Comparison of ENCODE assay signal across 24 cellular contexts in the genomic region with DNA sequence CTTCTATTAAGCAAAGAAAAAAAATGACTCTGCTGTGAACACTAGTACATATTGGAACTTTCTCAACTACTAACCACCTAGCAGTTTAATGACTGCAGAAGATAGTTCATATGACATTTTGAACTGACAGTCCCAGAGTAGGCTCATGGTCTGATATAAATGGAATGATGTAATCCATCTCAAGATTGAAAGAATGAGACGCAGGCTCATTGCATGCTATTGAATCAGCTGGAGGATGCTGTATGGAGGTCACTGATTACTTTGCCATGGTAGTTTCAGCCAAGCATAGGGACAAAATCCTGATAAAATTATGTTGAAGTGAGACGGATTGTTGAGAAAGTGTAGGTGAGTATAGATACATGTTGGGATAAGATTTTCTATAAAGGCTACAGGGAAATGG.
"Had no signal": no experiment of that assay in that cellular context is flagged by ENCODE, and none has a peak within 500 bp of the region (broad histone marks: within the 10 kb centered on the region; RNA-seq: fewer than 3 reads in every experiment).

No MANE protein-coding gene starts in this region.

- H3K27ac ChIP-seq: coronary artery, foreskin keratinocyte, gastroesophageal sphincter, heart left ventricle, hepatocyte, neutrophil, pancreas, right lobe of liver, thoracic aorta, tibial nerve, upper lobe of left lung, uterus had no signal

- DNase-seq: effector memory CD8-positive, alpha-beta T cell; foreskin keratinocyte; heart left ventricle; kidney; mucosa of descending colon; naive B cell; pancreas; right lobe of liver; small intestine; stimulated activated CD4-positive, alpha-beta T cell treated with anti-CD3 and anti-CD28 coated beads, Interleukin-15, amount 100 ng/mL, for 24 hours; stimulated activated CD4-positive, alpha-beta T cell treated with anti-CD3 and anti-CD28 coated beads, Interleukin-2, amount 100 ng/mL, for 48 hours; stimulated activated naive B cell treated with anti-CD40 and anti-IgM and Interleukin-4, amounts not matched to agents 10 μg/mL and 1 μg/mL and 100 μg/mL, for 72 hours; upper lobe of left lung; uterus had no signal

- H3K9me3 ChIP-seq: gastroesophageal sphincter, heart left ventricle, mucosa of descending colon, neutrophil, pancreas, right lobe of liver, thoracic aorta, tibial nerve, upper lobe of left lung, uterus had no signal

- H3K36me3 ChIP-seq: gastroesophageal sphincter, heart left ventricle, neutrophil, pancreas, right lobe of liver, thoracic aorta, tibial nerve, upper lobe of left lung, uterus had no signal

- H3K4me2 ChIP-seq: hepatocyte had no signal

- ATAC-seq: effector memory CD8-positive, alpha-beta T cell; foreskin keratinocyte; gastroesophageal sphincter; heart left ventricle; left lobe of liver; mucosa of descending colon; natural killer cell treated with Interleukin-12 subunit alpha and Interleukin-12 subunit beta and Interleukin-15 and Interleukin-18, amount 100 ng/mL, for 72 hours; pancreas; right lobe of liver; stimulated activated naive B cell treated with anti-CD40 and anti-IgM and Interleukin-4, amounts not matched to agents 10 μg/mL and 1 μg/mL and 100 μg/mL, for 72 hours had no signal

- H3K4me3 ChIP-seq: coronary artery, gastroesophageal sphincter, heart left ventricle, hepatocyte, lung, mucosa of descending colon, pancreas, right lobe of liver, thoracic aorta, tibial nerve, upper lobe of left lung, uterus had no signal

- H3K27me3 ChIP-seq: foreskin keratinocyte, gastroesophageal sphincter, heart left ventricle, hepatocyte, neutrophil, right lobe of liver, tibial nerve, upper lobe of left lung, uterus had no signal

- FAIRE-seq: endometrium, kidney, pancreas, small intestine had no signal

- H3K79me2 ChIP-seq: hepatocyte had no signal

- H2AFZ ChIP-seq: hepatocyte had no signal

- H3K4me1 ChIP-seq: foreskin keratinocyte, gastroesophageal sphincter, heart left ventricle, pancreas, right lobe of liver, tibial nerve, upper lobe of left lung, uterus had no signal
